In genomic region chr19:17944301-17944700, GRCh38 we compare ENCODE assay signal across 13 cellular contexts. TPM values are rescaled to one million over a fixed set of nuclear protein-coding genes. Genes with fewer than 3 reads are reported as not detected.
DNase-seq lines count a peak whose midpoint lies in the region; ATAC-seq, FAIRE-seq and TF ChIP-seq lines count a peak whose summit lies in the region.
"Had no signal": no experiment of that assay in that cellular context is flagged by ENCODE, and none has a peak within 500 bp of the region (broad histone marks: within the 10 kb centered on the region; RNA-seq: fewer than 3 reads in every experiment).

No MANE protein-coding gene starts in this region.

- no peaks in the 10 kb centered on the region; a peak in 1 of 4 replicates for H3K79me1 ChIP-seq in IMR-90 (ENCODE audit: low read depth in 1 of 2, low read length in 2 of 2)

- no peak overlapping the region for H3K9ac ChIP-seq in IMR-90 (ENCODE audit: low read depth, low read length)

- no peak for TF ChIP-seq POLR2A in IMR-90 (IDR thresholded peaks at IDR 0.05; ENCODE audit: low read depth, low read length)

- H3K9me3 ChIP-seq in IMR-90 (ENCODE audit: control insufficient read depth, insufficient read depth, low read length): no peaks in the 10 kb centered on the region

- no peak overlapping the region for H3K18ac ChIP-seq in IMR-90 (ENCODE audit: low read depth, low read length)

- H3K23ac ChIP-seq in IMR-90 (ENCODE audit: low read depth, low read length): no peak overlapping the region

- CTCF ChIA-PET in IMR-90 (lab: Yijun Ruan, JAX): no interaction called here

- no peak for TF ChIP-seq CTCF in AG09319 (IDR thresholded peaks at IDR 0.05; ENCODE audit: low read depth, low read length)
- TF ChIP-seq CTCF in IMR-90 (conservative IDR thresholded peaks at IDR 0.05; ENCODE audit: low read depth, low read length): 0 out of 2 replicates have a peak, but pooled peaks have one; percentile 5
- no peak for TF ChIP-seq CTCF in bronchial epithelial cell (IDR thresholded peaks at IDR 0.05; ENCODE audit: insufficient read depth, low read length, severe bottlenecking)

- no peak overlapping the region for H3K56ac ChIP-seq in IMR-90 (ENCODE audit: extremely low read depth, insufficient read depth, low read length)

- no peak overlapping the region for H2AK5ac ChIP-seq in IMR-90 (ENCODE audit: low read depth, low read length)

- no peak overlapping the region for H2BK20ac ChIP-seq in IMR-90 (ENCODE audit: low read depth, low read length)

- no peak overlapping the region for H3K4ac ChIP-seq in IMR-90 (ENCODE audit: low read depth, low read length)

- FAIRE-seq in bronchial epithelial cell (lab: Jason Lieb, UNC): peak; percentile 99

- H3K27me3 ChIP-seq in IMR-90 (ENCODE audit: control insufficient read depth, insufficient read depth, low read length) (peaks cover 8% of the 10 kb centered on the region), bronchial epithelial cell (ENCODE audit: control insufficient read depth, insufficient read depth, low read length) (peaks cover 5% of the 10 kb centered on the region)

- peaks cover 28% of the 10 kb centered on the region for H4K20me1 ChIP-seq in IMR-90 (ENCODE audit: insufficient read depth, low read length)

- H2BK120ac ChIP-seq in IMR-90 (ENCODE audit: low read depth, low read length): no peak overlapping the region

- H3K4me1 ChIP-seq in IMR-90 (ENCODE audit: control insufficient read depth, insufficient read depth, low read length): peaks cover 5% of the 10 kb centered on the region

- H3K9me1 ChIP-seq in IMR-90 (ENCODE audit: insufficient read depth, low read length): 0 out of 2 replicates have a peak, but pooled peaks cover 3% of the 10 kb centered on the region

- H4K8ac ChIP-seq in IMR-90 (ENCODE audit: low read depth in 2 of 2, low read length in 2 of 2): no peak overlapping the region

- no peak overlapping the region for H4K91ac ChIP-seq in IMR-90 (ENCODE audit: insufficient read depth, low read depth, low read length)

- no TSS peak for BruUV-seq in IMR-90 (replicated peaks; lab: Mats Ljungman, UMichigan)

- ATAC-seq in IMR-90 (ENCODE audit: low read depth) (peak; percentile 59), HG02870 (IDR thresholded peaks at IDR 0.05; ENCODE audit: unreplicated experiment) (no peak), HG02571 (IDR thresholded peaks at IDR 0.05; ENCODE audit: unreplicated experiment) (no peak), GM21576 (IDR thresholded peaks at IDR 0.05; ENCODE audit: unreplicated experiment) (no peak)
- ATAC-seq: naive thymus-derived CD4-positive, alpha-beta T cell had no signal

- DNase-seq in AG09319 (ENCODE audit: extremely low read depth, low read depth) (peak; percentile 36), IMR-90 (peak; percentile 88), bronchial epithelial cell (ENCODE audit: low read depth) (peak; percentile 83), kidney tubule cell (ENCODE audit: low spot score) (peak; percentile 70)
- DNase-seq in activated CD4-positive, alpha-beta T cell treated with anti-CD3 and anti-CD28 coated beads for 4 hours: no peak
- DNase-seq: activated CD4-positive, alpha-beta T cell treated with anti-CD3 and anti-CD28 coated beads for 48 hours; activated gamma-delta T cell; NCI-H774 had no signal

- H2AK9ac ChIP-seq in IMR-90 (replicated peaks; ENCODE audit: low read depth, low read length, poor library complexity): peak overlapping the region; percentile 73

- H3K4me2 ChIP-seq in IMR-90 (ENCODE audit: low read depth, low read length): no peak overlapping the region

- H3K4me3 ChIP-seq in IMR-90 (ENCODE audit: insufficient read depth, low read depth, low read length) (no peak overlapping the region), bronchial epithelial cell (ENCODE audit: low read depth, low read length) (no peak overlapping the region)

- H3K14ac ChIP-seq in IMR-90 (replicated peaks; ENCODE audit: low read depth, low read length): no peak overlapping the region

- H3K36me3 ChIP-seq in IMR-90 (ENCODE audit: control insufficient read depth, insufficient read depth, low read length) (peaks cover 5% of the 10 kb centered on the region; the same call in 1 of the 2 replicates), bronchial epithelial cell (ENCODE audit: control insufficient read depth, insufficient read depth, low read length) (peaks cover 5% of the 10 kb centered on the region)

- peak overlapping the region; percentile 62 for H2AFZ ChIP-seq in IMR-90 (replicated peaks; ENCODE audit: low read length, poor library complexity)

- in situ Hi-C loops in IMR-90 (cut with MboI; ENCODE audit: low sequenced_read_pairs): loop anchor here (25.0 kb wide), 1 partner anchor 118 kb away; no protein-coding TSS in a partner anchor

- H2BK5ac ChIP-seq in IMR-90 (ENCODE audit: low read depth, low read length, poor library complexity, severe bottlenecking): no peak overlapping the region

- no peak for TF ChIP-seq RAD21 in IMR-90 (IDR thresholded peaks at IDR 0.05; ENCODE audit: low read length)

- no peak overlapping the region for H2BK15ac ChIP-seq in IMR-90 (ENCODE audit: low read depth, low read length)

- intact Hi-C loops in IMR-90 (cut with micrococcal nuclease): no loop called here

- POLR2A ChIA-PET in IMR-90 (lab: Charles Lee; ENCODE audit: unreplicated experiment): no interaction called here

- no peak overlapping the region for H3K27ac ChIP-seq in IMR-90 (ENCODE audit: insufficient read depth, low read length)
- H3K27ac ChIP-seq: HL-60 had no signal

- dilution Hi-C loops in IMR-90 (cut with HindIII; ENCODE audit: low sequenced_read_pairs, unreplicated experiment): no loop called here

- WGBS in IMR-90 (ENCODE audit: extremely low coverage in 2 of 2, insufficient read length in 1 of 2), 2 experiments: 46% methylated on average over 4 of the region's 4 CpGs; no CpG with 5 or more reads in 1 of the 2 experiments

- no peak overlapping the region for H4K5ac ChIP-seq in IMR-90 (ENCODE audit: low read depth, low read length)

TF ChIP-seq in IMR-90, 13 proteins besides CTCF, POLR2A, EP300 and RAD21:
- no peak for TF ChIP-seq NFE2L2 (IDR thresholded peaks at IDR 0.05; ENCODE audit: low read depth, low read length)
- peak; percentile 61 for TF ChIP-seq FOS (IDR thresholded peaks at IDR 0.05; ENCODE audit: low read depth, low read length)
- no peak for TF ChIP-seq ELK1 (IDR thresholded peaks at IDR 0.05; ENCODE audit: borderline replicate concordance, low read depth, low read length)
- peak; percentile 97 for TF ChIP-seq RCOR1 (IDR thresholded peaks at IDR 0.05; ENCODE audit: insufficient replicate concordance, low read length)
- TF ChIP-seq RFX5 (IDR thresholded peaks at IDR 0.05; ENCODE audit: low read depth, low read length): no peak
- 0 out of 2 replicates have a peak, but pooled peaks have one; percentile 25 for TF ChIP-seq CEBPB (IDR thresholded peaks at IDR 0.05; ENCODE audit: low read depth, low read length)

RNA-seq across cellular contexts. Expression of gene CCDC124, which starts 11.5 kb away (rescaled TPM):
- 29.4 and 30.1 TPM in 2 replicates for total RNA-seq in IMR-90 (2012; rRNA removed)
- polyA plus RNA-seq in IMR-90 (2012; rRNA removed): 112 and 148 TPM in 2 replicates
- polyA plus RNA-seq in IMR-90 (2012; cell fraction: cytosol; rRNA removed): 180 and 202 TPM in 2 replicates
- polyA plus RNA-seq in IMR-90 (2012; cell fraction: nucleus; rRNA removed; ENCODE audit: low replicate concordance): 123 and 144 TPM in 2 replicates
- 37.9 and 62.2 TPM in 2 replicates for total RNA-seq in bronchial epithelial cell

RNA-seq across cellular contexts. Expression of gene KCNN1, which starts 22.6 kb away (rescaled TPM):
- total RNA-seq in IMR-90 (2012; rRNA removed) (under 0.01 TPM in 1 of 2 replicates, not detected in the other), bronchial epithelial cell (not detected in 2 replicates)
- 0.09 and 0.36 TPM in 2 replicates for polyA plus RNA-seq in IMR-90 (2012; rRNA removed)
- 0.02 and 0.40 TPM in 2 replicates for polyA plus RNA-seq in IMR-90 (2012; cell fraction: cytosol; rRNA removed)
- polyA plus RNA-seq in IMR-90 (2012; cell fraction: nucleus; rRNA removed; ENCODE audit: low replicate concordance): 0.10 and 0.17 TPM in 2 replicates
- polyA plus RNA-seq: naive thymus-derived CD4-positive, alpha-beta T cell had no signal

Comparison
In these comparisons a context has a peak if more than half of its experiments do, and no peak if none do; other contexts are left out.
1. DNase-seq: peak in AG09319 (single experiment), IMR-90 (single experiment), bronchial epithelial cell (single experiment) and kidney tubule cell (single experiment); none in activated CD4-positive, alpha-beta T cell treated with anti-CD3 and anti-CD28 coated beads for 4 hours (0 of 2).